ENCODE assay signal across 17 cellular contexts in the genomic region with DNA sequence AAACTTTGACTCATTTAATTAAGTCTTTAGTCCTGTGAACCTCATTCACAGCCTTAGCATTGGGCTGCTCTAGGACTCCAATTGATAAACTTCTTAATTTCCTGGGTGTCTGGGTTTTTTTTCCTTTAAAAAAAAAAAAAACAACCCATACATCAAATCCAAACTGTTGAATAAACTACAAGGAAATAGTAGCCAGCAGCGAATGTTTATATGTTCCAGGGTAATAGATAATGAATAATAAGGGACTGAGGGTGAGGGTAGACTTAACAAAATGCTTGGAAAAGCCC.
DNase-seq lines count a peak whose midpoint lies in the region; TF ChIP-seq lines count a peak whose summit lies in the region.
"Had no signal": no experiment of that assay in that cellular context is flagged by ENCODE, and none has a peak within 500 bp of the region (broad histone marks: within the 10 kb centered on the region; RNA-seq: fewer than 3 reads in every experiment).

No MANE protein-coding gene starts in this region.

- H3K79me1 ChIP-seq in mesenchymal stem cell (replicated peaks; ENCODE audit: low read length, poor library complexity, severe bottlenecking), result no peaks in the 10 kb centered on the region

- no peak overlapping the region for H3K23ac ChIP-seq in mesenchymal stem cell (ENCODE audit: low read length in 2 of 2)

- no peak overlapping the region for H3K14ac ChIP-seq in mesenchymal stem cell (ENCODE audit: low read length in 2 of 2)

- H2AFZ ChIP-seq in mesenchymal stem cell (ENCODE audit: low read depth, low read length) (no peak overlapping the region), parathyroid adenoma (peak overlapping the region; percentile 54)
- H2AFZ ChIP-seq: GM23338 had no signal

- no peak overlapping the region for H2BK120ac ChIP-seq in mesenchymal stem cell (ENCODE audit: low read depth, low read length)

- H2BK5ac ChIP-seq in mesenchymal stem cell (ENCODE audit: low read depth, low read length, poor library complexity, severe bottlenecking), result no peak overlapping the region

- no peak overlapping the region for H3K27ac ChIP-seq in VCaP
- no peak overlapping the region for H3K27ac ChIP-seq in mesenchymal stem cell (ENCODE audit: low read length, poor library complexity, severe bottlenecking)
- no peak overlapping the region for H3K27ac ChIP-seq in parathyroid adenoma
- H3K27ac ChIP-seq: BLaER1, HL-60 had no signal

- in situ Hi-C loops in Caki2 (cut with HindIII; ENCODE audit: low pct_unique_long_range_greater_than_20kb, low sequenced_read_pairs), result no loop called here

- H3K27me3 ChIP-seq in mesenchymal stem cell (ENCODE audit: control insufficient read depth in 1 of 2, insufficient read depth in 1 of 2, low read length in 2 of 2), result no peaks in the 10 kb centered on the region
- no peaks in the 10 kb centered on the region for H3K27me3 ChIP-seq in parathyroid adenoma (ENCODE audit: control insufficient read depth, insufficient read depth, low read length)
- H3K27me3 ChIP-seq: BLaER1 had no signal

- TF ChIP-seq CTCF in VCaP (conservative IDR thresholded peaks at IDR 0.05) (peak; percentile 63), parathyroid adenoma (IDR thresholded peaks at IDR 0.05) (no peak)

- no peaks in the 10 kb centered on the region for H3K9me3 ChIP-seq in mesenchymal stem cell (ENCODE audit: control insufficient read depth, low read length)
- H3K9me3 ChIP-seq in parathyroid adenoma (ENCODE audit: control insufficient read depth, low read length), result no peaks in the 10 kb centered on the region
- H3K9me3 ChIP-seq: BLaER1 had no signal

- no peak overlapping the region for H4K91ac ChIP-seq in mesenchymal stem cell (ENCODE audit: low read length)

- H3K4me2 ChIP-seq in mesenchymal stem cell (ENCODE audit: low read length, poor library complexity, severe bottlenecking) (no peak overlapping the region), parathyroid adenoma (ENCODE audit: low read length) (no peak overlapping the region)
- H3K4me2 ChIP-seq: BLaER1, GM23338 had no signal

- H3K4ac ChIP-seq in mesenchymal stem cell (ENCODE audit: low read depth in 1 of 2, low read length in 2 of 2), result no peak overlapping the region

- H3K36me3 ChIP-seq in mesenchymal stem cell (ENCODE audit: control insufficient read depth in 1 of 2, insufficient read depth in 2 of 2, low read depth in 1 of 2, low read length in 2 of 2) (no peaks in the 10 kb centered on the region), parathyroid adenoma (ENCODE audit: control insufficient read depth, insufficient read depth, low read length) (no peaks in the 10 kb centered on the region)
- H3K36me3 ChIP-seq: BLaER1 had no signal

- H3K4me3 ChIP-seq in mesenchymal stem cell (ENCODE audit: insufficient read depth in 1 of 2, low read depth in 1 of 2, low read length in 2 of 2) (no peak overlapping the region), parathyroid adenoma (ENCODE audit: low read depth, low read length) (no peak overlapping the region)
- H3K4me3 ChIP-seq: BLaER1, GM23338, K562 had no signal

- H2BK15ac ChIP-seq in mesenchymal stem cell (ENCODE audit: low read depth, poor library complexity, severe bottlenecking), result no peak overlapping the region

- H3K18ac ChIP-seq in mesenchymal stem cell (ENCODE audit: low read depth in 1 of 2, low read length in 2 of 2), result no peak overlapping the region

- no peak overlapping the region for H2BK12ac ChIP-seq in mesenchymal stem cell (ENCODE audit: low read length in 2 of 2)

- 10% methylated on average over 1 of the region's 1 CpG for WGBS in mesenchymal stem cell

- H3K9ac ChIP-seq in mesenchymal stem cell (ENCODE audit: low read length) (no peak overlapping the region), parathyroid adenoma (no peak overlapping the region)
- H3K9ac ChIP-seq: BLaER1 had no signal

- peak; percentile 2 for DNase-seq in Caki2 (ENCODE audit: low read depth)
- peak; percentile 1 for DNase-seq in mesenchymal stem cell
- DNase-seq in NCI-H82 treated with DMSO at 0.1 percent for 48 hours (lab: John Stamatoyannopoulos, UW; ENCODE audit: unreplicated experiment), result no peak
- DNase-seq in effector CD8-positive, alpha-beta T cell (lab: John Stamatoyannopoulos, UW), result no peak
- DNase-seq in AG08396 (ENCODE audit: low spot score), result no peak
- DNase-seq in stimulated activated CD4-positive, alpha-beta T cell treated with anti-CD3 and anti-CD28 coated beads, Interleukin-2, amount 100 ng/mL, for 48 hours, result no peak
- DNase-seq: CD8-positive, alpha-beta T cell; DMS 273 treated with DMSO at 0.1 percent for 48 hours; HCEC 1CT; HFFc6; IMR-90 had no signal

- H3K4me1 ChIP-seq in mesenchymal stem cell (ENCODE audit: control insufficient read depth, insufficient read depth, low read depth, low read length) (peaks cover 4% of the 10 kb centered on the region), parathyroid adenoma (peaks cover 3% of the 10 kb centered on the region)

- H4K8ac ChIP-seq in mesenchymal stem cell (ENCODE audit: low read length), result no peak overlapping the region

- no peaks in the 10 kb centered on the region for H3K79me2 ChIP-seq in parathyroid adenoma

- no peak overlapping the region for H2AK5ac ChIP-seq in mesenchymal stem cell (ENCODE audit: low read length, severe bottlenecking)

Comparison
In these comparisons a context has a peak if more than half of its experiments do, and no peak if none do; other contexts are left out.
1. DNase-seq: peak in Caki2 (single experiment) and mesenchymal stem cell (single experiment); none in NCI-H82 treated with DMSO at 0.1 percent for 48 hours (single experiment), effector CD8-positive, alpha-beta T cell (single experiment), AG08396 (single experiment) and stimulated activated CD4-positive, alpha-beta T cell treated with anti-CD3 and anti-CD28 coated beads, Interleukin-2, amount 100 ng/mL, for 48 hours (0 of 2).